ENCODE assay signal across 8 cellular contexts in the genomic region with DNA sequence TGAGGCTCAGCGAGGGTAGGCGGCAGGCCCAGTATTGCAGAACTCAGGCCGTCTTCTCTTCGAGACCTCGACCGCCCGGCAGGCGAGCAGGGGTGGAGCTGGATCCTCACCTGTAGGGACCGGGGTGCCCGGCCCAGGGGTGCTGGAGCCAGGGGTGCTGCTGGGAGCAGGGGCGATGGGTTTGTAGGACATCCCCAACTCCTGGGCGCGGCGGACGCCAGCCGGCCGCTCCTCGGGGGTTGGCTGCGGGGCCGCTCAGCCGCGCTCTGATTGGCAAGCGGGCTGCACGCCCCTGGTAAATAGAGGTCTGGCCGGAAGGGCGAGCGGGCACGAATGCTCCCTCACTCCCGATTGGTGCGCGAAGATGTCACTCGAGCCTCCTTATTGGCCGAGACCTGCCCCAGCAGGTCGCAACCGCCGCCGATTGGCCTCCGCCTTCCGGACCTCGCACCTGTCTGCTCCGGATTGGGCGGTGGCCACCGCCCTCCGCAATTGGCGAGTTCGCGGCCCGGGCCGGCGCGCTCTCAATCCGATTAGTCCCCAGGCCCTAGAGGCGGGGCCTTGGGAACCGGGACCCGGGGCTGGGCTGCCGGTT. TPM values are rescaled to one million over a fixed set of nuclear protein-coding genes. Genes with fewer than 3 reads are reported as not detected.
DNase-seq lines count a peak whose midpoint lies in the region; ATAC-seq and TF ChIP-seq lines count a peak whose summit lies in the region.

Gene CDK2AP2, minus strand, starts transcription at position 272 of the 595 bp plus-strand sequence. Its CDS starts 80 bp downstream, at position 192.

- peak within 1 kb of the TSS; percentile 94 for H3K4me3 Mint-ChIP-seq in activated T-helper 17 cell treated with anti-CD3 and anti-CD28 coated beads, Interleukin-2, amount 50 U/mL, for 72 hours
- H3K4me3 Mint-ChIP-seq in naive thymus-derived CD8-positive, alpha-beta T cell = peak within 1 kb of the TSS; percentile 81 to 94 (median 92)

- H3K4me3 ChIP-seq in LNCaP clone FGC (ENCODE audit: low read depth, low read length) (peak within 1 kb of the TSS; percentile 67), fibroblast of lung (replicated peaks in 1 of 4; ENCODE audit: control extremely low read depth in 1 of 4, insufficient read depth in 1 of 4, low read depth in 3 of 4, low read length in 4 of 4) (peak within 1 kb of the TSS; percentile 72 to 97 (median 88))

- no peak for TF ChIP-seq CTCF in LNCaP clone FGC (IDR thresholded peaks at IDR 0.05; ENCODE audit: control insufficient read depth, extremely low read depth, insufficient read depth)
- TF ChIP-seq CTCF in RWPE1 (conservative IDR thresholded peaks at IDR 0.05; ENCODE audit: low read depth) = no peak
- no peak for TF ChIP-seq CTCF in fibroblast of lung (conservative IDR thresholded peaks at IDR 0.05 in 1 of 2, IDR thresholded peaks at IDR 0.05 in 1 of 2; ENCODE audit: low read depth in 1 of 2, low read length in 2 of 2)

- no peaks in the 10 kb centered on the region for H3K27me3 Mint-ChIP-seq in activated T-helper 17 cell treated with anti-CD3 and anti-CD28 coated beads, Interleukin-2, amount 50 U/mL, for 72 hours
- peaks cover 0 to 5% (median 1%) of the 10 kb centered on the region in 5 donors for H3K27me3 Mint-ChIP-seq in naive thymus-derived CD8-positive, alpha-beta T cell

- peak within 1 kb of the TSS; percentile 94 for H2AFZ ChIP-seq in fibroblast of lung (ENCODE audit: low read length)

- CTCF ChIA-PET in RWPE1 (lab: Yijun Ruan, JAX) = interaction anchor here (0.6 to 0.7 kb wide), 2 partner anchors 17 to 60 kb away, joined by 3 read pairs; no protein-coding TSS in a partner anchor

- H3K27ac ChIP-seq in RWPE1 (peak within 1 kb of the TSS; percentile 100), fibroblast of lung (ENCODE audit: insufficient read depth, low read length) (peak within 1 kb of the TSS; percentile 99)

- H3K27me3 ChIP-seq in fibroblast of lung (ENCODE audit: control insufficient read depth, insufficient read depth, low read length) = peaks cover 2% of the 10 kb centered on the region

- peak within 1 kb of the TSS; percentile 99 for H3K9ac ChIP-seq in fibroblast of lung (ENCODE audit: insufficient read depth, low read length)

- H3K9me3 Mint-ChIP-seq in activated T-helper 17 cell treated with anti-CD3 and anti-CD28 coated beads, Interleukin-2, amount 50 U/mL, for 72 hours = no peaks in the 10 kb centered on the region
- H3K9me3 Mint-ChIP-seq in naive thymus-derived CD8-positive, alpha-beta T cell = no peaks in the 10 kb centered on the region

- DNase-seq in Daoy (ENCODE audit: low read depth) (peak; percentile 100), GOT3 (lab: John Stamatoyannopoulos, UW) (peak; percentile 91), LNCaP clone FGC (ENCODE audit: low read depth) (peak; percentile 99), RWPE1 (ENCODE audit: low spot score) (peak; percentile 99), fibroblast of lung (ENCODE audit: low read depth in 2 of 2) (peak; percentile 99 to 100)
- DNase-seq in naive thymus-derived CD8-positive, alpha-beta T cell = peak in 9 of 10 donors; percentile 92 to 99 (median 96)
- DNase-seq in stimulated activated naive CD4-positive, alpha-beta T cell (lab: John Stamatoyannopoulos, UW) = peak; percentile 95 to 99 (median 98)

- H3K36me3 ChIP-seq in fibroblast of lung (ENCODE audit: control insufficient read depth, insufficient read depth, low read length) = peaks cover 3% of the 10 kb centered on the region

- no peaks in the 10 kb centered on the region for H3K79me2 ChIP-seq in fibroblast of lung (ENCODE audit: control insufficient read depth, insufficient read depth, low read length)

- H3K36me3 Mint-ChIP-seq in activated T-helper 17 cell treated with anti-CD3 and anti-CD28 coated beads, Interleukin-2, amount 50 U/mL, for 72 hours (ENCODE audit: low read depth) = peaks cover 49% of the 10 kb centered on the region
- H3K36me3 Mint-ChIP-seq in naive thymus-derived CD8-positive, alpha-beta T cell = peaks cover 0 to 2% (median 0%) of the 10 kb centered on the region in 3 donors

- POLR2A ChIA-PET in RWPE1 (lab: Yijun Ruan, JAX; ENCODE audit: low non-redundant PET) = no interaction called here
- POLR2A ChIA-PET in naive thymus-derived CD8-positive, alpha-beta T cell (lab: Charles Lee) = interaction anchor here (0.6 to 2.4 kb wide), 19 partner anchors 12 to 389 kb away, joined by 3 to 22 read pairs (median 5); partner anchors contain the start of genes AIP, CLCF1, KDM2A and POLD4

- H3K4me2 ChIP-seq in fibroblast of lung (ENCODE audit: extremely low read depth, insufficient read depth, low read length) = peak within 1 kb of the TSS; percentile 99

- no peaks in the 10 kb centered on the region for H4K20me1 ChIP-seq in fibroblast of lung (ENCODE audit: control insufficient read depth, extremely low read depth, insufficient read depth, low read length)

- peaks cover 11% of the 10 kb centered on the region for H3K4me1 ChIP-seq in fibroblast of lung (ENCODE audit: control insufficient read depth, extremely low read depth, insufficient read depth, low read length)

- H3K4me1 Mint-ChIP-seq in activated T-helper 17 cell treated with anti-CD3 and anti-CD28 coated beads, Interleukin-2, amount 50 U/mL, for 72 hours = peaks cover 15% of the 10 kb centered on the region
- H3K4me1 Mint-ChIP-seq in naive thymus-derived CD8-positive, alpha-beta T cell = peaks cover 26 to 47% (median 39%) of the 10 kb centered on the region in 4 donors

- peak within 1 kb of the TSS; percentile 98 for H3K27ac Mint-ChIP-seq in activated T-helper 17 cell treated with anti-CD3 and anti-CD28 coated beads, Interleukin-2, amount 50 U/mL, for 72 hours
- H3K27ac Mint-ChIP-seq in naive thymus-derived CD8-positive, alpha-beta T cell = peak within 1 kb of the TSS; percentile 83 to 99 (median 97)

- H3K9me3 ChIP-seq in fibroblast of lung (ENCODE audit: control insufficient read depth, insufficient read depth, low read depth, low read length) = no peaks in the 10 kb centered on the region

- peak; percentile 77 for ATAC-seq in activated T-helper 17 cell treated with anti-CD3 and anti-CD28 coated beads, Interleukin-2, amount 50 U/mL, for 72 hours (replicated peaks)
- peak; percentile 74 for ATAC-seq in naive thymus-derived CD8-positive, alpha-beta T cell

RNA-seq across cellular contexts. Expression of gene CDK2AP2, which starts in this region (rescaled TPM):
- 37.7 and 43.0 TPM in 2 replicates for total RNA-seq in Daoy (2014; rRNA removed; shearing (Covaris generic))
- total RNA-seq in activated T-helper 17 cell treated with anti-CD3 and anti-CD28 coated beads, Interleukin-2, amount 50 U/mL, for 72 hours = 10 to 100 TPM; 65.0 to 71.7 TPM
- 6.4 and 7.8 TPM in 2 replicates for total RNA-seq in fibroblast of lung
- polyA plus RNA-seq in fibroblast of lung = 19.0 and 30.9 TPM in 2 replicates
- polyA plus RNA-seq in fibroblast of lung (2012) = 29.9 and 43.6 TPM in 2 replicates
- 74.5 and 81.5 TPM in 2 replicates for polyA minus RNA-seq in fibroblast of lung (ENCODE audit: low replicate concordance)
- total RNA-seq in naive thymus-derived CD8-positive, alpha-beta T cell = 10 to 100 TPM; 41.8 to 46.4 TPM
- 10 to 100 TPM; 75.9 to 96.8 (median 79.5) TPM for polyA plus RNA-seq in naive thymus-derived CD8-positive, alpha-beta T cell

Comparison
In these comparisons a context has a peak if more than half of its experiments do, and no peak if none do; other contexts are left out.
1. Peak in every context shown above with its lines: DNase-seq, ATAC-seq, H3K4me3 ChIP-seq and H3K27ac ChIP-seq.